Comparison of ENCODE assay signal across 24 cellular contexts in genomic region chr11:77171254-77171653, GRCh38. TPM values are rescaled to one million over a fixed set of nuclear protein-coding genes. Genes with fewer than 3 reads are reported as not detected.
"Had no signal": no experiment of that assay in that cellular context is flagged by ENCODE, and none has a peak within 500 bp of the region (broad histone marks: within the 10 kb centered on the region; RNA-seq: fewer than 3 reads in every experiment).

No MANE protein-coding gene starts in this region.

- H3K27ac Mint-ChIP-seq: activated T-cell treated with anti-CD3 and anti-CD28 coated beads, Interleukin-2, amount 50 U/mL, for 24 hours; dendritic cell treated with granulocyte-macrophage colony-stimulating factor and Interleukin-4, amounts not matched to agents 40 ng/mL and 50 ng/mL, for 4 days; memory B cell; stimulated activated memory B cell treated with anti-CD40 and anti-IgM and Interleukin-4, amounts not matched to agents 10 μg/mL and 1 μg/mL and 100 μg/mL, for 72 hours; stimulated activated naive CD8-positive, alpha-beta T cell treated with anti-CD3 and anti-CD28 coated beads, Interleukin-15, amount 100 ng/mL, for 72 hours had no signal

- DNase-seq: activated CD4-positive, alpha-beta T cell treated with anti-CD3 and anti-CD28 coated beads for 48 hours; activated CD4-positive, alpha-beta T cell treated with anti-CD3 and anti-CD28 coated beads, Interleukin-2, amount 50 U/mL, for 48 hours; activated CD8-positive, alpha-beta memory T cell treated with anti-CD3 and anti-CD28 coated beads, Interleukin-2, amount 50 U/mL, for 48 hours; activated gamma-delta T cell treated with Interleukin-2 at 50 U/mL for 16 hours; activated naive CD4-positive, alpha-beta T cell treated with anti-CD3 and anti-CD28 coated beads, Interleukin-2, amount 50 U/mL, for 16 hours; activated T-cell treated with anti-CD3 and anti-CD28 coated beads, Interleukin-2, amount 50 U/mL, for 24 hours; amniotic stem cell; central memory CD4-positive, alpha-beta T cell; foreskin melanocyte; heart right ventricle; naive thymus-derived CD8-positive, alpha-beta T cell; sigmoid colon; small intestine; stimulated activated CD4-positive, alpha-beta T cell treated with anti-CD3 and anti-CD28 coated beads, Interleukin-4, amount 100 ng/mL, for 24 hours; stimulated activated naive CD8-positive, alpha-beta T cell treated with anti-CD3 and anti-CD28 coated beads, Interleukin-15, amount 100 ng/mL, for 72 hours; substantia nigra; upper lobe of right lung had no signal

- ATAC-seq: activated CD4-positive, CD25-positive, alpha-beta regulatory T cell treated with anti-CD3 and anti-CD28 coated beads, Interleukin-2, amount 50 U/mL, for 24 hours; heart right ventricle; naive thymus-derived CD8-positive, alpha-beta T cell; pancreas; stimulated activated memory B cell treated with anti-CD40 and anti-IgM and Interleukin-4, amounts not matched to agents 10 μg/mL and 1 μg/mL and 100 μg/mL, for 72 hours; stimulated activated naive CD8-positive, alpha-beta T cell treated with anti-CD3 and anti-CD28 coated beads, Interleukin-15, amount 100 ng/mL, for 72 hours; upper lobe of right lung had no signal

- H3K27me3 Mint-ChIP-seq: activated T-cell treated with anti-CD3 and anti-CD28 coated beads, Interleukin-2, amount 50 U/mL, for 24 hours; stimulated activated memory B cell treated with anti-CD40 and anti-IgM and Interleukin-4, amounts not matched to agents 10 μg/mL and 1 μg/mL and 100 μg/mL, for 72 hours; stimulated activated naive CD8-positive, alpha-beta T cell treated with anti-CD3 and anti-CD28 coated beads, Interleukin-15, amount 100 ng/mL, for 72 hours had no signal

- H3K27ac ChIP-seq: esophagus muscularis mucosa, heart right ventricle, pancreas, prostate gland, sigmoid colon, upper lobe of right lung had no signal

- FAIRE-seq: pancreas, small intestine had no signal

- H3K9me3 Mint-ChIP-seq: activated T-cell treated with anti-CD3 and anti-CD28 coated beads, Interleukin-2, amount 50 U/mL, for 24 hours; dendritic cell treated with granulocyte-macrophage colony-stimulating factor and Interleukin-4, amounts not matched to agents 40 ng/mL and 50 ng/mL, for 4 days; memory B cell; naive thymus-derived CD8-positive, alpha-beta T cell; stimulated activated memory B cell treated with anti-CD40 and anti-IgM and Interleukin-4, amounts not matched to agents 10 μg/mL and 1 μg/mL and 100 μg/mL, for 72 hours; stimulated activated naive CD8-positive, alpha-beta T cell treated with anti-CD3 and anti-CD28 coated beads, Interleukin-15, amount 100 ng/mL, for 72 hours had no signal

- H3K36me3 Mint-ChIP-seq: memory B cell; naive thymus-derived CD8-positive, alpha-beta T cell; stimulated activated memory B cell treated with anti-CD40 and anti-IgM and Interleukin-4, amounts not matched to agents 10 μg/mL and 1 μg/mL and 100 μg/mL, for 72 hours had no signal

- H3K9me3 ChIP-seq: esophagus muscularis mucosa, heart right ventricle, pancreas, prostate gland, sigmoid colon, upper lobe of right lung had no signal

- H3K36me3 ChIP-seq: esophagus muscularis mucosa, heart right ventricle, pancreas, prostate gland, sigmoid colon, upper lobe of right lung had no signal

- H3K4me3 ChIP-seq: esophagus muscularis mucosa, heart right ventricle, pancreas, prostate gland, sigmoid colon, upper lobe of right lung had no signal

- H3K4me3 Mint-ChIP-seq: activated T-cell treated with anti-CD3 and anti-CD28 coated beads, Interleukin-2, amount 50 U/mL, for 24 hours; dendritic cell treated with granulocyte-macrophage colony-stimulating factor and Interleukin-4, amounts not matched to agents 40 ng/mL and 50 ng/mL, for 4 days; memory B cell; naive thymus-derived CD8-positive, alpha-beta T cell; stimulated activated memory B cell treated with anti-CD40 and anti-IgM and Interleukin-4, amounts not matched to agents 10 μg/mL and 1 μg/mL and 100 μg/mL, for 72 hours; stimulated activated naive CD8-positive, alpha-beta T cell treated with anti-CD3 and anti-CD28 coated beads, Interleukin-15, amount 100 ng/mL, for 72 hours had no signal

- H3K4me1 ChIP-seq: pancreas, prostate gland, sigmoid colon, upper lobe of right lung had no signal

RNA-seq across cellular contexts. Expression of gene MYO7A, which starts 43.2 kb away (rescaled TPM):
- polyA plus RNA-seq: naive thymus-derived CD8-positive, alpha-beta T cell had no signal
